12 cellular contexts compared by ENCODE assay signal in the genomic region with DNA sequence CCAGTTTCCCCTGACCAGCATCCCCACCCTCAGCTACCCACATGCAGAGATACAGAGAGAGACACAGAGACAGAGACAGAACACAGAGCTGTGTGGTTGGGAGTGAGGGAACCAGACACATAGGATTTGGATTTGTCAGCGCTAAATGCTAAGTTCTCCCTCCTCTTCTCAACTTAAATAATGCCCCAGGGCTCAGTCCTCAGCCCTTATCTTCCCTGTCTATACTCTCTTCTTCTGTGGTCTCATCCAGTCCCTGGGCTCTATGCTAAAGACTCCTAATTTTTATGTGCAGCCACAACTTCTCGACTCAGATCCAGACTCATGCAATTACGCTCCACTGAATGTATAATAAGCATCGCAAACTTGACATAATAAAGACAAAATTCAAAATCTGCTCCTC. TPM values are rescaled to one million over a fixed set of nuclear protein-coding genes. Genes with fewer than 3 reads are reported as not detected.
DNase-seq lines count a peak whose midpoint lies in the region; TF ChIP-seq lines count a peak whose summit lies in the region.
"Had no signal": no experiment of that assay in that cellular context is flagged by ENCODE, and none has a peak within 500 bp of the region (broad histone marks: within the 10 kb centered on the region; RNA-seq: fewer than 3 reads in every experiment).

No MANE protein-coding gene starts in this region.

- H3K36me3 ChIP-seq in BLaER1: no peaks in the 10 kb centered on the region
- no peaks in the 10 kb centered on the region for H3K36me3 ChIP-seq in OCI-LY3 (replicated peaks; ENCODE audit: low read depth, low read length)
- H3K36me3 ChIP-seq in mesenchymal stem cell (ENCODE audit: control insufficient read depth in 1 of 2, insufficient read depth in 2 of 2, low read depth in 1 of 2, low read length in 2 of 2): peaks cover 2 to 13% of the 10 kb centered on the region in 2 experiments
- H3K36me3 ChIP-seq in smooth muscle cell (ENCODE audit: low read depth): no peaks in the 10 kb centered on the region
- no peaks in the 10 kb centered on the region for H3K36me3 ChIP-seq in thyroid gland

- peaks cover 64% of the 10 kb centered on the region for H3K4me1 ChIP-seq in BLaER1
- peaks cover 10% of the 10 kb centered on the region for H3K4me1 ChIP-seq in OCI-LY3 (ENCODE audit: low read length)
- peaks cover 12% of the 10 kb centered on the region for H3K4me1 ChIP-seq in mesenchymal stem cell (ENCODE audit: control insufficient read depth, insufficient read depth, low read depth, low read length)
- peaks cover 12% of the 10 kb centered on the region for H3K4me1 ChIP-seq in smooth muscle cell (ENCODE audit: low read depth)
- H3K4me1 ChIP-seq in thyroid gland: peaks cover 0 to 3% of the 10 kb centered on the region in 2 donors

- H2AFZ ChIP-seq in OCI-LY3 (ENCODE audit: low read depth, low read length) (no peak overlapping the region), mesenchymal stem cell (ENCODE audit: low read depth, low read length) (no peak overlapping the region), smooth muscle cell (ENCODE audit: low read depth) (no peak overlapping the region)

- H3K23ac ChIP-seq in mesenchymal stem cell (ENCODE audit: low read length in 2 of 2): no peak overlapping the region

- peak overlapping the region in 1 of 2 experiments; percentile 47 for H2BK12ac ChIP-seq in mesenchymal stem cell (ENCODE audit: low read length in 2 of 2)

- peak overlapping the region; percentile 96 for H2AK5ac ChIP-seq in mesenchymal stem cell (ENCODE audit: low read length, severe bottlenecking)

- intact Hi-C loops in thyroid gland (cut with DNase I): no loop called here

- peak overlapping the region; percentile 83 for H3K4me2 ChIP-seq in BLaER1
- H3K4me2 ChIP-seq in OCI-LY3 (ENCODE audit: low read length): peak overlapping the region; percentile 36; the same call in 1 of the 2 replicates
- no peak overlapping the region for H3K4me2 ChIP-seq in mesenchymal stem cell (ENCODE audit: low read length, poor library complexity, severe bottlenecking)
- H3K4me2 ChIP-seq in smooth muscle cell: peak overlapping the region; percentile 12

- H3K27me3 ChIP-seq in BLaER1 (no peaks in the 10 kb centered on the region), OCI-LY3 (ENCODE audit: low read depth, low read length) (peaks cover 30% of the 10 kb centered on the region), mesenchymal stem cell (ENCODE audit: control insufficient read depth in 1 of 2, insufficient read depth in 1 of 2, low read length in 2 of 2) (no peaks in the 10 kb centered on the region), smooth muscle cell (ENCODE audit: low read depth) (no peaks in the 10 kb centered on the region), thyroid gland (no peaks in the 10 kb centered on the region)

- peak overlapping the region; percentile 51 for H2BK5ac ChIP-seq in mesenchymal stem cell (ENCODE audit: low read depth, low read length, poor library complexity, severe bottlenecking)

- TF ChIP-seq POLR2A in thyroid gland (IDR thresholded peaks at IDR 0.05): no peak

- H3K9me3 ChIP-seq in BLaER1: peaks cover 28% of the 10 kb centered on the region
- H3K9me3 ChIP-seq in OCI-LY3 (ENCODE audit: insufficient read depth, low read length): no peaks in the 10 kb centered on the region
- H3K9me3 ChIP-seq in mesenchymal stem cell (ENCODE audit: control insufficient read depth, low read length): peaks cover 12% of the 10 kb centered on the region
- no peaks in the 10 kb centered on the region for H3K9me3 ChIP-seq in smooth muscle cell (replicated peaks; ENCODE audit: low read depth)
- no peaks in the 10 kb centered on the region for H3K9me3 ChIP-seq in thyroid gland

- H3K79me2 ChIP-seq in OCI-LY3 (ENCODE audit: low read length) (no peaks in the 10 kb centered on the region), smooth muscle cell (ENCODE audit: low read depth) (no peaks in the 10 kb centered on the region)

- TF ChIP-seq CTCF in OCI-LY3 (IDR thresholded peaks at IDR 0.05; ENCODE audit: low read depth, low read length) (no peak), smooth muscle cell (IDR thresholded peaks at IDR 0.05; ENCODE audit: borderline replicate concordance, insufficient read depth, poor library complexity, severe bottlenecking) (no peak), thyroid gland (IDR thresholded peaks at IDR 0.05) (no peak)

- H3K4me3 ChIP-seq in BLaER1: peak overlapping the region; percentile 44; the same call in 1 of the 2 replicates
- no peak overlapping the region for H3K4me3 ChIP-seq in OCI-LY3 (ENCODE audit: low read length)
- H3K4me3 ChIP-seq in mesenchymal stem cell (ENCODE audit: insufficient read depth in 1 of 2, low read depth in 1 of 2, low read length in 2 of 2): no peak overlapping the region
- no peak overlapping the region for H3K4me3 ChIP-seq in smooth muscle cell
- no peak overlapping the region for H3K4me3 ChIP-seq in thyroid gland (replicated peaks in 1 of 3)

- H2BK15ac ChIP-seq in mesenchymal stem cell (ENCODE audit: low read depth, poor library complexity, severe bottlenecking): no peak overlapping the region

- H3K27ac ChIP-seq in BLaER1 (peak overlapping the region; percentile 82), OCI-LY3 (ENCODE audit: low read length) (no peak overlapping the region), mesenchymal stem cell (ENCODE audit: low read length, poor library complexity, severe bottlenecking) (peak overlapping the region; percentile 76), smooth muscle cell (ENCODE audit: low read depth) (no peak overlapping the region), thyroid gland (no peak overlapping the region)

- no peak overlapping the region for H3K4ac ChIP-seq in mesenchymal stem cell (ENCODE audit: low read depth in 1 of 2, low read length in 2 of 2)

- H4K8ac ChIP-seq in mesenchymal stem cell (ENCODE audit: low read length): no peak overlapping the region

- no peak overlapping the region for H2BK120ac ChIP-seq in mesenchymal stem cell (ENCODE audit: low read depth, low read length)

- WGBS in mesenchymal stem cell: 96% methylated on average over 4 of the region's 4 CpGs
- 30% methylated on average over 4 of the region's 4 CpGs for WGBS in smooth muscle cell (ENCODE audit: low lambda C conversion rate)
- WGBS in thyroid gland, 2 donors: 94 to 98% methylated on average over 4 of the region's 4 CpGs

- DNase-seq in mesenchymal stem cell: no peak
- no peak for DNase-seq in smooth muscle cell (lab: John Stamatoyannopoulos, UW; ENCODE audit: unreplicated experiment)
- no peak for DNase-seq in thyroid gland
- no peak for DNase-seq in NCI-H1048 (lab: John Stamatoyannopoulos, UW)
- no peak for DNase-seq in NOMO-1 treated with DMSO at 0.1 percent for 48 hours (lab: John Stamatoyannopoulos, UW; ENCODE audit: unreplicated experiment)
- DNase-seq: 8988T; C1 segment of cervical spinal cord; Caco-2; CD4-positive, alpha-beta T cell; H9 had no signal

- H3K18ac ChIP-seq in mesenchymal stem cell (ENCODE audit: low read depth in 1 of 2, low read length in 2 of 2): no peak overlapping the region

- H3K14ac ChIP-seq in mesenchymal stem cell (ENCODE audit: low read length in 2 of 2): no peak overlapping the region

- H4K20me1 ChIP-seq in BLaER1: no peaks in the 10 kb centered on the region
- no peaks in the 10 kb centered on the region for H4K20me1 ChIP-seq in OCI-LY3 (ENCODE audit: insufficient read depth, low read length)
- no peaks in the 10 kb centered on the region for H4K20me1 ChIP-seq in smooth muscle cell (ENCODE audit: low read depth)

- no peak overlapping the region for H4K91ac ChIP-seq in mesenchymal stem cell (ENCODE audit: low read length)

- H3F3A ChIP-seq in smooth muscle cell (ENCODE audit: low read depth): peaks cover 7% of the 10 kb centered on the region

- peak overlapping the region; percentile 67 for H3K9ac ChIP-seq in BLaER1
- H3K9ac ChIP-seq in OCI-LY3 (ENCODE audit: low read length): no peak overlapping the region
- peak overlapping the region; percentile 57 for H3K9ac ChIP-seq in mesenchymal stem cell (ENCODE audit: low read length)
- H3K9ac ChIP-seq in smooth muscle cell (ENCODE audit: low read depth): no peak overlapping the region

- no peaks in the 10 kb centered on the region for H3K79me1 ChIP-seq in mesenchymal stem cell (replicated peaks; ENCODE audit: low read length, poor library complexity, severe bottlenecking)

RNA-seq across cellular contexts. Expression of a gene that starts 47.1 kb away (rescaled TPM):
- 8.9 TPM for polyA plus RNA-seq in mesenchymal stem cell (2013, experiment 1 of 2)
- polyA plus RNA-seq in mesenchymal stem cell (2013, experiment 2 of 2): 9.2 TPM
- total RNA-seq in smooth muscle cell: 10.8 and 13.8 TPM in 2 replicates
- 10.5 and 13.7 TPM in 2 replicates for polyA plus RNA-seq in smooth muscle cell
- total RNA-seq in thyroid gland: 10 to 100 TPM in 3 of 4 donors, 1 to 10 TPM in 1; 6.3 to 34.7 (median 19.8) TPM
- total RNA-seq: CD4-positive, alpha-beta T cell had no signal

Comparison
In these comparisons a context has a peak if more than half of its experiments do, and no peak if none do; other contexts are left out.
1. H3K27ac ChIP-seq: peak in BLaER1 (single experiment) and mesenchymal stem cell (single experiment); none in OCI-LY3 (single experiment), smooth muscle cell (single experiment) and thyroid gland (0 of 3).
2. H3K9ac ChIP-seq: peak in BLaER1 (single experiment) and mesenchymal stem cell (single experiment); none in OCI-LY3 (single experiment) and smooth muscle cell (single experiment).